ENCODE assay signal across 21 cellular contexts in genomic region chr15:69742361-69742760, GRCh38.
"Had no signal": no experiment of that assay in that cellular context is flagged by ENCODE, and none has a peak within 500 bp of the region (broad histone marks: within the 10 kb centered on the region; RNA-seq: fewer than 3 reads in every experiment).

No MANE protein-coding gene starts in this region.

- H3K4me3 Mint-ChIP-seq: naive thymus-derived CD8-positive, alpha-beta T cell; neural crest cell; stimulated activated naive B cell treated with anti-CD40 and anti-IgM and Interleukin-4, amounts not matched to agents 10 μg/mL and 1 μg/mL and 100 μg/mL, for 72 hours; stimulated activated naive CD8-positive, alpha-beta T cell treated with anti-CD3 and anti-CD28 coated beads, Interleukin-15, amount 100 ng/mL, for 72 hours had no signal

- H3K27ac Mint-ChIP-seq: naive thymus-derived CD8-positive, alpha-beta T cell; stimulated activated naive B cell treated with anti-CD40 and anti-IgM and Interleukin-4, amounts not matched to agents 10 μg/mL and 1 μg/mL and 100 μg/mL, for 72 hours; stimulated activated naive CD8-positive, alpha-beta T cell treated with anti-CD3 and anti-CD28 coated beads, Interleukin-15, amount 100 ng/mL, for 72 hours had no signal

- H3K4me3 ChIP-seq: colonic mucosa, esophagus squamous epithelium, lung, ovary, spleen, testis, tibial nerve, upper lobe of right lung had no signal

- H3K9me3 ChIP-seq: colonic mucosa, ovary, testis, upper lobe of right lung had no signal

- DNase-seq: colonic mucosa; dermis blood vessel endothelial cell; esophagus squamous epithelium; foreskin keratinocyte; kidney; left cardiac atrium; left ventricle myocardium superior; naive thymus-derived CD8-positive, alpha-beta T cell; ovary; right cardiac atrium; spleen; stimulated activated CD4-positive, alpha-beta T cell treated with anti-CD3 and anti-CD28 coated beads, Interleukin-15, amount 100 ng/mL, for 24 hours; stimulated activated CD4-positive, alpha-beta T cell treated with anti-CD3 and anti-CD28 coated beads, Interleukin-1b, Interleukin-23, amount 100 ng/mL, for 48 hours; stimulated activated CD4-positive, alpha-beta T cell treated with anti-CD3 and anti-CD28 coated beads, Interleukin-4, amount 100 ng/mL, for 24 hours; stimulated activated naive B cell treated with anti-CD40 and anti-IgM and Interleukin-4, amounts not matched to agents 10 μg/mL and 1 μg/mL and 100 μg/mL, for 72 hours; stimulated activated naive CD8-positive, alpha-beta T cell treated with anti-CD3 and anti-CD28 coated beads, Interleukin-15, amount 100 ng/mL, for 72 hours; testis; upper lobe of right lung had no signal

- H3K27me3 ChIP-seq: colonic mucosa, ovary, testis, tibial nerve, upper lobe of right lung had no signal

- H3K36me3 ChIP-seq: colonic mucosa, esophagus squamous epithelium, ovary, spleen, tibial nerve, upper lobe of right lung had no signal

- FAIRE-seq: kidney had no signal
